ENCODE assay signal across 11 cellular contexts in genomic region chr2:42118759-42119569, GRCh38. TPM values are rescaled to one million over a fixed set of nuclear protein-coding genes. Genes with fewer than 3 reads are reported as not detected.
A peak's percentile ranks its signal among the peaks of the same experiment; 100 is the strongest.
DNase-seq lines count a peak whose midpoint lies in the region; ATAC-seq, FAIRE-seq and TF ChIP-seq lines count a peak whose summit lies in the region.
"Had no signal": no experiment of that assay in that cellular context is flagged by ENCODE, and none has a peak within 500 bp of the region (broad histone marks: within the 10 kb centered on the region; RNA-seq: fewer than 3 reads in every experiment).

No MANE protein-coding gene starts in this region.

- H3K79me2 ChIP-seq in GM12878 (ENCODE audit: control insufficient read depth, insufficient read depth, low read length), result no peaks in the 10 kb centered on the region

- H3K4me1 Mint-ChIP-seq in HFFc6 (ENCODE audit: low read depth), result peaks cover 52% of the 10 kb centered on the region

- H4K20me1 ChIP-seq in GM12878 (ENCODE audit: control insufficient read depth, insufficient read depth), result no peaks in the 10 kb centered on the region

- TF ChIP-seq POLR2A in A549 (IDR thresholded peaks at IDR 0.05; ENCODE audit: low read length), result no peak
- no peak for TF ChIP-seq POLR2A in GM12878 (IDR thresholded peaks at IDR 0.05; ENCODE audit: low read depth, low read length)

- intact Hi-C loops in GM12878 (cut with micrococcal nuclease; ENCODE audit: unreplicated experiment), result loop anchor here (2.0 kb wide), 1 partner anchor 16 kb away; no protein-coding TSS in a partner anchor
- intact Hi-C loops in lower lobe of right lung (cut with DNase I), result no loop called here

- no peak overlapping the region for H3K4me3 ChIP-seq in A549
- peak overlapping the region; percentile 13; the same call in 1 of the 2 replicates for H3K4me3 ChIP-seq in GM12878
- no peak overlapping the region for H3K4me3 ChIP-seq in lower lobe of right lung

- POLR2A ChIA-PET in A549 (lab: Yijun Ruan, JAX) (interaction anchor here (1.4 to 2.9 kb wide), 2 partner anchors 8 to 14 kb away, joined by 3 to 12 read pairs; no protein-coding TSS in a partner anchor), GM12878 (lab: Charles Lee) (interaction anchor here (0.8 to 2.6 kb wide), 4 partner anchors 9 to 16 kb away, joined by 3 to 16 read pairs (median 10); no protein-coding TSS in a partner anchor)

- peaks cover 39% of the 10 kb centered on the region for H3K4me1 ChIP-seq in A549
- H3K4me1 ChIP-seq in GM12878 (ENCODE audit: control insufficient read depth, insufficient read depth, low read length), result peaks cover 26% of the 10 kb centered on the region
- peaks cover 34% of the 10 kb centered on the region for H3K4me1 ChIP-seq in lower lobe of right lung

- TF ChIP-seq RAD21 in A549 (conservative IDR thresholded peaks at IDR 0.05 in 1 of 2, IDR thresholded peaks at IDR 0.05 in 1 of 2), result no peak
- no peak for TF ChIP-seq RAD21 in GM12878 (IDR thresholded peaks at IDR 0.05; ENCODE audit: insufficient read depth, low read depth, low read length)

- H3K9me3 ChIP-seq in A549 (peaks cover 9% of the 10 kb centered on the region; the same call in 2 of the 3 replicates), GM12878 (replicated peaks; ENCODE audit: control insufficient read depth, insufficient read depth, low read length) (no peaks in the 10 kb centered on the region; the same call in 1 of the 3 replicates), lower lobe of right lung (no peaks in the 10 kb centered on the region)

- DNase-seq in A549 (ENCODE audit: low read depth in 1 of 2, low spot score in 1 of 2), result no peak
- DNase-seq in HFFc6, result no peak
- no peak for DNase-seq in GM12878 (ENCODE audit: low read depth, low spot score)
- no peak for DNase-seq in lower lobe of right lung
- DNase-seq in NCI-H2171 (lab: John Stamatoyannopoulos, UW), result no peak
- no peak for DNase-seq in NCI-H2107 treated with DMSO at 0.1 percent for 48 hours (lab: John Stamatoyannopoulos, UW; ENCODE audit: unreplicated experiment)
- no peak for DNase-seq in COR-L47 (lab: John Stamatoyannopoulos, UW)
- no peak for DNase-seq in epidermal melanocyte (ENCODE audit: insufficient read length, low spot score)
- DNase-seq: NCI-H1092 had no signal

- no peak for TF ChIP-seq EP300 in A549 (IDR thresholded peaks at IDR 0.05)
- TF ChIP-seq EP300 in GM12878 (IDR thresholded peaks at IDR 0.05; ENCODE audit: borderline replicate concordance in 1 of 2, control insufficient read depth in 1 of 2, low read depth in 2 of 2, low read length in 2 of 2), result no peak

- RAD21 ChIA-PET in GM12878 (lab: Charles Lee; ENCODE audit: unreplicated experiment), result interaction anchor here (1.6 to 5.9 kb wide), 3 partner anchors 9 to 54 kb away, joined by 4 to 36 read pairs (median 24); no protein-coding TSS in a partner anchor

- H3K36me3 ChIP-seq in GM12878 (ENCODE audit: control insufficient read depth in 2 of 2, insufficient read depth in 2 of 2, low read length in 1 of 2) (no peaks in the 10 kb centered on the region), lower lobe of right lung (no peaks in the 10 kb centered on the region)

- H3K27me3 Mint-ChIP-seq in HFFc6 (ENCODE audit: insufficient read depth), result no peaks in the 10 kb centered on the region

- H3K4me2 ChIP-seq in A549 (peak overlapping the region; percentile 60), GM12878 (ENCODE audit: control insufficient read depth, insufficient read depth) (peak overlapping the region; percentile 76)

- WGBS in A549 (ENCODE audit: missing lambda C conversion rate), result 72% methylated on average over 6 of the region's 6 CpGs
- 61% methylated on average over 6 of the region's 6 CpGs for WGBS in GM12878 (ENCODE audit: insufficient coverage, insufficient replicate concordance, low lambda C conversion rate, missing lambda C conversion rate)

- H3K9ac ChIP-seq in GM12878 (ENCODE audit: control insufficient read depth, insufficient read depth, low read length), result no peak overlapping the region; the same call in 1 of the 2 replicates

- TF ChIP-seq CTCF in A549 (IDR thresholded peaks at IDR 0.05), result no peak
- no peak for TF ChIP-seq CTCF in HFFc6 (IDR thresholded peaks at IDR 0.05)
- no peak for TF ChIP-seq CTCF in GM12878 (IDR thresholded peaks at IDR 0.05 in 2 of 3, conservative IDR thresholded peaks at IDR 0.05 in 1 of 3; ENCODE audit: control insufficient read depth in 2 of 3, extremely low read depth in 1 of 3, insufficient read depth in 1 of 3, low read depth in 3 of 3, low read length in 3 of 3)
- no peak for TF ChIP-seq CTCF in lower lobe of right lung (IDR thresholded peaks at IDR 0.05)

- ATAC-seq in A549 (0 out of 6 replicates have a peak, but pooled peaks of 1 of the 2 experiments have one; percentile 4), GM12878 (peak; percentile 14), lower lobe of right lung (no peak)

- CTCF ChIA-PET in A549 (lab: Yijun Ruan, JAX), result interaction anchor here (0.7 to 3.8 kb wide), 7 partner anchors 10 to 265 kb away, joined by 3 to 21 read pairs (median 5); no protein-coding TSS in a partner anchor
- CTCF ChIA-PET in GM12878 (lab: Yijun Ruan, JAX), result interaction anchor here (0.9 to 3.0 kb wide), 6 partner anchors 8 to 77 kb away, joined by 3 to 22 read pairs (median 5); no protein-coding TSS in a partner anchor

- peak overlapping the region; percentile 80 for H3K27ac Mint-ChIP-seq in HFFc6

- H3K27me3 ChIP-seq in GM12878 (replicated peaks in 1 of 2; ENCODE audit: control insufficient read depth in 2 of 2, insufficient read depth in 2 of 2, low read length in 1 of 2), result no peaks in the 10 kb centered on the region
- H3K27me3 ChIP-seq in lower lobe of right lung (ENCODE audit: low read depth), result no peaks in the 10 kb centered on the region

- SMC1A ChIA-PET in GM12878 (lab: Charles Lee; ENCODE audit: uncharacterized antibody, unreplicated experiment), result interaction anchor here (0.8 to 8.5 kb wide), 11 partner anchors 7 to 105 kb away, joined by 3 to 83 read pairs (median 5); no protein-coding TSS in a partner anchor

- peak overlapping the region; percentile 57 for H3K4me3 Mint-ChIP-seq in HFFc6
- H3K4me3 Mint-ChIP-seq: T-helper 2 cell treated with Interferon-gamma antibody and Interleukin-4, amounts not matched to agents 5 μg/mL and 100 μg/mL, for 36 hours had no signal

- in situ Hi-C loops in GM12878 (cut with MboI), result no loop called here

- H3K27ac ChIP-seq in A549 (peak overlapping the region; percentile 60 to 63), GM12878 (ENCODE audit: control insufficient read depth, insufficient read depth) (peak overlapping the region; percentile 50), lower lobe of right lung (peak overlapping the region; percentile 50)
- H3K27ac ChIP-seq: C4-2B had no signal

- BruUV-seq in GM12878 (replicated peaks; lab: Mats Ljungman, UMichigan), result no TSS peak

- peak; percentile 28 for FAIRE-seq in A549 (lab: Jason Lieb, UNC)
- no peak for FAIRE-seq in GM12878 (lab: Jason Lieb, UNC)

- no peak overlapping the region for H2AFZ ChIP-seq in GM12878 (ENCODE audit: control insufficient read depth, low read depth, low read length)

- H3K36me3 Mint-ChIP-seq in HFFc6 (ENCODE audit: low read depth), result peaks cover 10% of the 10 kb centered on the region; the same call in 1 of the 2 replicates

- H3K9me3 Mint-ChIP-seq in HFFc6, result peaks cover 11% of the 10 kb centered on the region

TF ChIP-seq in A549, 52 proteins besides CTCF, POLR2A, EP300 and RAD21 (continues in another document):
- TF ChIP-seq RCOR1 (IDR thresholded peaks at IDR 0.05; ENCODE audit: low read depth, low read length) (no peak), MAFK (IDR thresholded peaks at IDR 0.05; ENCODE audit: partially characterized antibody) (no peak)

TF ChIP-seq in GM12878, 131 proteins besides CTCF, POLR2A, EP300 and RAD21 (continues in another document):
- no peak for TF ChIP-seq EGR1 (IDR thresholded peaks at IDR 0.05; ENCODE audit: borderline replicate concordance in 1 of 2, low read depth in 2 of 2, low read length in 2 of 2)
- TF ChIP-seq KLF5 (IDR thresholded peaks at IDR 0.05; ENCODE audit: partially characterized antibody), result no peak
- TF ChIP-seq TCF12 (IDR thresholded peaks at IDR 0.05; ENCODE audit: low read depth, low read length), result no peak
- TF ChIP-seq NFXL1 (IDR thresholded peaks at IDR 0.05; ENCODE audit: borderline replicate concordance), result no peak
- no peak for TF ChIP-seq IRF4 (IDR thresholded peaks at IDR 0.05; ENCODE audit: low read depth, low read length)
- TF ChIP-seq BACH1 (IDR thresholded peaks at IDR 0.05; ENCODE audit: borderline replicate concordance), result no peak
- no peak for TF ChIP-seq IKZF2 (IDR thresholded peaks at IDR 0.05)
- no peak for TF ChIP-seq TCF7 (IDR thresholded peaks at IDR 0.05; ENCODE audit: borderline replicate concordance)

RNA-seq across cellular contexts. Expression of gene EML4, which starts 50.2 kb away (rescaled TPM):
- polyA plus RNA-seq in A549 (2011; rRNA removed) (115 and 130 TPM in 2 replicates), A549 (2017; fragmentation: RNase III; extraction: RNeasy Plus Mini Kit Qiagen cat#74134 plus additional on column Dnase treatment) (34.6 to 39.0 TPM (median 36.3 TPM) in 3 replicates), GM12878 (2011; rRNA removed) (85.1 and 110 TPM in 2 replicates), GM12878 (2014; fragmentation: Illumina TruSeq; extraction: Trizol) (78.5 and 95.8 TPM in 2 replicates), GM12878 (2014; fragmentation: Nextera tagmentation; extraction: Ambion mirVana) (10 to 100 TPM; 23.1 to 30.8 TPM), GM12878 (2014; rRNA removed) (49.6 and 54.1 TPM in 2 replicates), GM12878 (2016; fragmentation: Nextera tagmentation; extraction: Ambion mirVana) (10 to 100 TPM; 76.2 to 87.0 TPM)
- 23.2 and 24.9 TPM in 2 replicates for polyA plus RNA-seq in A549 (2012; cell fraction: cytosol; rRNA removed)
- 20.9 and 29.1 TPM in 2 replicates for polyA plus RNA-seq in A549 (2012; cell fraction: nucleus; rRNA removed)
- 88.9 and 93.5 TPM in 2 replicates for polyA minus RNA-seq in A549 (2011; rRNA and poly(A)+ RNA removed)
- 10 to 100 TPM; 31.7 to 35.8 (median 33.6) TPM for total RNA-seq in HFFc6 (2021; fragmentation: NEBNext Ultra II Directional; extraction: Animal tissue kit (Norgen Biotek cat#: 25700))
- total RNA-seq in GM12878 (2013; cell fraction: nucleolus; rRNA removed), result 180 and 187 TPM in 2 replicates
- total RNA-seq in GM12878 (2014; rRNA removed) (70.9 and 82.6 TPM in 2 replicates), GM12878 (2014; rRNA removed; fragmentation: Illumina TruSeq; extraction: Trizol) (82.9 and 83.6 TPM in 2 replicates), GM12878 (2021) (80.9 and 91.3 TPM in 2 replicates), lower lobe of right lung (109 TPM)
- 23.3 TPM for polyA plus RNA-seq in GM12878 (2011; ENCODE audit: low read depth)
- polyA plus RNA-seq in GM12878 (2011; cell fraction: cytosol; rRNA removed), result 35.9 and 42.7 TPM in 2 replicates
- polyA plus RNA-seq in GM12878 (2011; cell fraction: nucleus; rRNA removed), result 68.7 and 75.4 TPM in 2 replicates
- polyA plus RNA-seq in GM12878 (2012), result 29.2 and 32.3 TPM in 2 replicates
- 97.9 and 138 TPM in 2 replicates for polyA minus RNA-seq in GM12878 (2011; rRNA and poly(A)+ RNA removed)
- polyA minus RNA-seq in GM12878 (2011; cell fraction: cytosol; rRNA and poly(A)+ RNA removed), result 23.4 and 35.6 TPM in 2 replicates
- polyA minus RNA-seq in GM12878 (2011; cell fraction: nucleus; rRNA and poly(A)+ RNA removed), result 58.8 and 107 TPM in 2 replicates
